ENCODE assay signal across 8 cellular contexts in genomic region chr21:41612674-41613250, GRCh38.
DNase-seq lines count a peak whose midpoint lies in the region; ATAC-seq, FAIRE-seq and TF ChIP-seq lines count a peak whose summit lies in the region.

No MANE protein-coding gene starts in this region.

- H3K79me1 ChIP-seq in H1 (ENCODE audit: low read depth, low read length): no peaks in the 10 kb centered on the region

- POLR2A ChIA-PET in HEK293T (lab: Yijun Ruan, JAX) (interaction anchor here (1.2 kb wide), 1 partner anchor 155 kb away, joined by 6 read pairs; no protein-coding TSS in a partner anchor), H1 (lab: Charles Lee; ENCODE audit: partially characterized antibody) (interaction anchor here (0.6 to 1.5 kb wide), 4 partner anchors 40 to 383 kb away, joined by 3 to 6 read pairs (median 3); no protein-coding TSS in a partner anchor), T-cell (lab: Charles Lee) (no interaction called here)

- H4K20me1 ChIP-seq in H1 (replicated peaks in 1 of 2; ENCODE audit: control insufficient read depth in 1 of 2, insufficient read depth in 2 of 2, low read length in 2 of 2): no peaks in the 10 kb centered on the region

- H2AK5ac ChIP-seq in H1 (ENCODE audit: low read depth, low read length): no peak overlapping the region

- TF ChIP-seq POLR2A in H1 (IDR thresholded peaks at IDR 0.05; ENCODE audit: control extremely low read depth in 1 of 2, low read depth in 2 of 2, low read length in 2 of 2): no peak

- H2BK15ac ChIP-seq in H1 (ENCODE audit: low read length): peak overlapping the region; percentile 38; the same call in 1 of the 2 replicates

- H3K4me3 Mint-ChIP-seq in T-cell: no peak overlapping the region

- peaks cover 33 to 48% of the 10 kb centered on the region in 2 donors for H3K27me3 Mint-ChIP-seq in T-cell

- H2BK120ac ChIP-seq in H1 (replicated peaks; ENCODE audit: low read depth, low read length): no peak overlapping the region

- H3K14ac ChIP-seq in H1 (ENCODE audit: insufficient read length): no peak overlapping the region

- H2AFZ ChIP-seq in H1 (ENCODE audit: low read length): peak overlapping the region; percentile 83

- peak overlapping the region in 1 of 2 experiments; percentile 56; a peak in 3 of 4 replicates for H3K4me2 ChIP-seq in H1 (ENCODE audit: insufficient read depth in 1 of 2, low read depth in 2 of 2, low read length in 2 of 2)

- CTCF ChIA-PET in HEK293T (lab: Yijun Ruan, JAX) (interaction anchor here (0.6 to 3.5 kb wide), 24 partner anchors 10 to 505 kb away, joined by 3 to 35 read pairs (median 4); no protein-coding TSS in a partner anchor), H1 (lab: Charles Lee; ENCODE audit: partially characterized antibody) (interaction anchor here (0.6 to 10.3 kb wide), 103 partner anchors 8 to 837 kb away, joined by 3 to 132 read pairs (median 5); no protein-coding TSS in a partner anchor), T-cell (lab: Charles Lee) (no interaction called here)

- 0 out of 2 replicates have a peak overlapping the region, but pooled peaks have one; percentile 16 for H3K27ac ChIP-seq in H1 (ENCODE audit: low read depth, low read length)
- peak overlapping the region in 1 of 2 donors; percentile 77 for H3K27ac ChIP-seq in lung (ENCODE audit: low read depth in 1 of 2, low read length in 1 of 2)
- H3K27ac ChIP-seq in substantia nigra (ENCODE audit: low read depth, low read length, poor library complexity, severe bottlenecking): no peak overlapping the region

- no peak overlapping the region for H3K4ac ChIP-seq in H1 (replicated peaks; ENCODE audit: insufficient read length, low read depth, low read length)

- H3K27ac Mint-ChIP-seq in T-cell: no peak overlapping the region

- no peak overlapping the region for H4K91ac ChIP-seq in H1 (replicated peaks; ENCODE audit: insufficient read length, low read length)

- no peak for TF ChIP-seq EP300 in H1 (IDR thresholded peaks at IDR 0.05; ENCODE audit: borderline replicate concordance in 1 of 2, low read depth in 2 of 2, low read length in 2 of 2)

- peak overlapping the region; percentile 16; the same call in 1 of the 2 replicates for H2BK20ac ChIP-seq in H1 (ENCODE audit: low read length)

- H3K9me3 ChIP-seq in H1 (ENCODE audit: insufficient read depth in 2 of 2, low read depth in 1 of 2, low read length in 1 of 2): peaks cover 0 to 6% of the 10 kb centered on the region in 2 experiments; a peak in 2 of 4 replicates
- H3K9me3 ChIP-seq in lung (ENCODE audit: control insufficient read depth in 2 of 2, insufficient read depth in 1 of 2, low read length in 1 of 2): no peaks in the 10 kb centered on the region

- H3K4me1 ChIP-seq in H1 (replicated peaks in 1 of 4; ENCODE audit: control insufficient read depth in 3 of 4, insufficient read depth in 4 of 4, low read length in 3 of 4) (peaks cover 0 to 13% (median 10%) of the 10 kb centered on the region in 4 experiments; a peak in 5 of 7 replicates), lung (ENCODE audit: control insufficient read depth in 2 of 2, insufficient read depth in 2 of 2, low read length in 2 of 2) (peaks cover 0 to 3% of the 10 kb centered on the region in 2 donors)

- no peak overlapping the region for H3K23ac ChIP-seq in H1 (ENCODE audit: insufficient read length)

- 0 out of 2 replicates have a peak overlapping the region, but pooled peaks have one; percentile 58 for H4K8ac ChIP-seq in H1 (ENCODE audit: extremely low read depth, insufficient read depth, low read length)

- no peaks in the 10 kb centered on the region for H3K23me2 ChIP-seq in H1 (ENCODE audit: low read depth, low read length)

- peak; percentile 68 for ATAC-seq in SK-N-SH treated with all-trans-retinoic acid at 6 μM for 48 hours
- peak; percentile 64 for ATAC-seq in lung (ENCODE audit: insufficient read depth, low FRiP score)
- no peak for ATAC-seq in T-cell (replicated peaks in 1 of 4)

- H3K27me3 ChIP-seq in H1 (replicated peaks in 1 of 4; ENCODE audit: control insufficient read depth in 3 of 4, extremely low read depth in 1 of 4, insufficient read depth in 3 of 4, low read length in 3 of 4) (peaks cover 0 to 2% (median under 1%) of the 10 kb centered on the region in 4 experiments; a peak in 1 of 7 replicates), lung (ENCODE audit: control insufficient read depth, insufficient read depth) (no peaks in the 10 kb centered on the region)

- peak; percentile 81 for DNase-seq in COLO829 (ENCODE audit: low spot score)
- peak; percentile 78 for DNase-seq in HEK293T (ENCODE audit: extremely low spot score)
- peak in 1 of 2 experiments; percentile 88 for DNase-seq in H1 (ENCODE audit: low read depth in 1 of 2, low spot score in 2 of 2)
- peak; percentile 63 for DNase-seq in lung (ENCODE audit: low spot score)
- DNase-seq in substantia nigra (lab: John Stamatoyannopoulos, UW): peak in 44 of 49 donors; percentile 12 to 80 (median 58)
- DNase-seq in NCI-H526 treated with DMSO at 0.1 percent for 48 hours (lab: John Stamatoyannopoulos, UW): no peak
- no peak for DNase-seq in T-cell

- no peak for FAIRE-seq in H1 (lab: Jason Lieb, UNC)

- H2BK5ac ChIP-seq in H1 (ENCODE audit: low read depth, low read length): peak overlapping the region; percentile 13; the same call in 1 of the 2 replicates

- TF ChIP-seq CTCF in H1 (IDR thresholded peaks at IDR 0.05; ENCODE audit: control extremely low read depth in 1 of 3, insufficient read depth in 1 of 3, low read depth in 1 of 3, low read length in 3 of 3) (peak; percentile 66 to 82 (median 82)), lung (IDR thresholded peaks at IDR 0.05; ENCODE audit: control extremely low read depth, extremely low read depth) (peak; percentile 35)

- H3K9me3 Mint-ChIP-seq in T-cell: no peaks in the 10 kb centered on the region

- no peak overlapping the region; the same call in 1 of the 2 replicates for H2BK12ac ChIP-seq in H1 (ENCODE audit: low read depth, low read length)

- H3K4me1 Mint-ChIP-seq in T-cell: peaks cover 0 to 4% (median 0%) of the 10 kb centered on the region in 3 donors

- H3K36me3 ChIP-seq in H1 (ENCODE audit: control insufficient read depth in 2 of 4, insufficient read depth in 4 of 4, low read length in 3 of 4) (no peaks in the 10 kb centered on the region), lung (ENCODE audit: control insufficient read depth in 2 of 2, insufficient read depth in 2 of 2, low read length in 2 of 2) (no peaks in the 10 kb centered on the region)

- 47% methylated on average over 11 of the region's 15 CpGs; no CpG with 5 or more reads in 1 of the 2 experiments for WGBS in H1 (ENCODE audit: extremely low coverage in 1 of 2, insufficient coverage in 1 of 2, insufficient read length in 1 of 2, insufficient replicate concordance in 2 of 2, low coverage in 1 of 2, low lambda C conversion rate in 2 of 2, missing lambda C conversion rate in 1 of 2), 2 experiments
- 25 to 41% methylated on average over 15 of the region's 15 CpGs for WGBS in lung, 2 donors

- H3K36me3 Mint-ChIP-seq in T-cell: no peaks in the 10 kb centered on the region

- H3K56ac ChIP-seq in H1 (replicated peaks; ENCODE audit: insufficient read length, low read depth, low read length): no peak overlapping the region

- H3K9ac ChIP-seq in H1 (replicated peaks in 1 of 4; ENCODE audit: extremely low read depth in 1 of 4, low read depth in 3 of 4, low read length in 3 of 4): no peak overlapping the region

- H3K4me3 ChIP-seq in H1 (ENCODE audit: extremely low read depth in 1 of 4, insufficient read depth in 2 of 4, low read depth in 3 of 4, low read length in 4 of 4): peak overlapping the region in 1 of 4 experiments; percentile 6; a peak in 1 of 8 replicates
- no peak overlapping the region for H3K4me3 ChIP-seq in lung

- peak; percentile 86 to 87 for TF ChIP-seq RAD21 in H1 (IDR thresholded peaks at IDR 0.05 in 1 of 2, conservative IDR thresholded peaks at IDR 0.05 in 1 of 2; ENCODE audit: low read depth in 2 of 2, low read length in 2 of 2)

- no peak overlapping the region for H4K5ac ChIP-seq in H1 (ENCODE audit: insufficient read length, low read depth, low read length)

- no peaks in the 10 kb centered on the region for H3K79me2 ChIP-seq in H1 (ENCODE audit: control insufficient read depth in 1 of 2, insufficient read depth in 2 of 2, low read length in 2 of 2)

- H3K18ac ChIP-seq in H1 (ENCODE audit: extremely low read depth, low read length): peak overlapping the region; percentile 26; the same call in 1 of the 2 replicates

TF ChIP-seq in HEK293T, 16 proteins besides CTCF, POLR2A, EP300 and RAD21:
- TF ChIP-seq CTBP1 (IDR thresholded peaks at IDR 0.05; ENCODE audit: borderline replicate concordance) (no peak), FOXK2 (IDR thresholded peaks at IDR 0.05) (no peak), TARDBP (IDR thresholded peaks at IDR 0.05) (no peak), ELF4 (IDR thresholded peaks at IDR 0.05) (no peak), FOXM1 (IDR thresholded peaks at IDR 0.05; ENCODE audit: borderline replicate concordance) (no peak), HDGF (IDR thresholded peaks at IDR 0.05; ENCODE audit: borderline replicate concordance) (no peak), FOXA1 (IDR thresholded peaks at IDR 0.05) (no peak)

TF ChIP-seq in SK-N-SH treated with all-trans-retinoic acid at 6 μM for 48 hours, 23 proteins besides CTCF, POLR2A, EP300 and RAD21:
- TF ChIP-seq SNAI2 (CRISPR knock-in tag; IDR thresholded peaks at IDR 0.05) (no peak), ZFP3 (CRISPR knock-in tag; IDR thresholded peaks at IDR 0.05) (no peak), ZNF8 (CRISPR knock-in tag; IDR thresholded peaks at IDR 0.05) (no peak), CSDC2 (CRISPR knock-in tag; IDR thresholded peaks at IDR 0.05) (no peak)
TF ChIP-seq in SK-N-SH treated with all-trans-retinoic acid at 6 μM for 48 hours: peak in this region for 0.

TF ChIP-seq in H1, 55 proteins besides CTCF, POLR2A, EP300 and RAD21 (continues in another document):
- no peak for TF ChIP-seq GTF2F1 (IDR thresholded peaks at IDR 0.05; ENCODE audit: borderline replicate concordance, low read depth, low read length)
- peak; percentile 26; the same call in 1 of the 2 replicates for TF ChIP-seq E2F6 (IDR thresholded peaks at IDR 0.05)
- no peak for TF ChIP-seq FOSL1 (IDR thresholded peaks at IDR 0.05; ENCODE audit: insufficient read depth, low read depth, low read length)

Comparison
In these comparisons a context has a peak if more than half of its experiments do, and no peak if none do; other contexts are left out.
1. DNase-seq: peak in COLO829 (single experiment), HEK293T (single experiment), lung (single experiment) and substantia nigra (44 of 49); none in NCI-H526 treated with DMSO at 0.1 percent for 48 hours (single experiment) and T-cell (0 of 34).
2. ATAC-seq: peak in SK-N-SH treated with all-trans-retinoic acid at 6 μM for 48 hours (single experiment) and lung (single experiment); none in T-cell (0 of 4).
3. CTCF ChIA-PET loops: an anchor here in HEK293T (0.6 to 3.5 kb wide) and H1 (0.6 to 10.3 kb wide); none called in T-cell.
4. POLR2A ChIA-PET loops: an anchor here in HEK293T (1.2 kb wide) and H1 (0.6 to 1.5 kb wide); none called in T-cell.